ENCODE assay signal across 1 cellular context in the genomic region with DNA sequence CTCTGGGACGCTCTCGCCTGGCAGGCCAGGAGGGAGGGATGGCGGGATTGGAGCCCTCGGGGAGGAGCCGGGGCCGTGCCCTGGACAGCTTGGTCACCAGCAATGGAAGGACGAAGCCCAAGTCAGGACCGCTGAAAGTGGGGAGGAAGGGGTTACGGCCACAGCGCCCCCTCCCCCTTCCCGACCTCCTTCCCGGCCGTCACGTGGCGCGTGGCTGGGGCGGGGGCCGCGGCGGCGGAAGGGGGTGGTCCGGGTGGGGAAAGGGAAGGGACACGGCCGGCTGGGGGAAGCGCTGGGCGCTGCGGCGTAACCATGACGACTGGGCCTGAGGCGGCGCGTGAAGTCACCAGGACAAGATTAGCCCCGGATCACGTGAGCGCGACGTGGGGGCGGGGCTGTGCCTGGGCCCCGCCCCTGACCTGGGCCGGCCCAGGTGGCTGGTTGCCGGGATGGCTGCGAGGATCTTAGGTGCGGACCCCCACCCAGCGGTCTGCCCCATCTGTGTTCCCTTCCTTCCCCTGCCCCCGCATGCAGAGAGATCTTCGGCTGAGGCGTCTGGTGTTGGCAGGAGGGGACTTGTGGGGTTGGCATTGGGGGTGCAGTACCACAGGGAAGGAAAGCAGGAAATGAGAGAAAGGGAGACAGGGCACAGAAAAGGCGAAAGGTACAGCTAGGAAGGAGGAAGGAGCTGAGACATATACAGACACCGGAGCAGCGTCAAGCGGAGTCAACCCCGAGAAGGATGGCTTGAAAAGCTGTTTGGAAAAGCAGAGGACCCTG.
TF ChIP-seq lines count a peak whose summit lies in the region.

No MANE protein-coding gene starts in this region.

TF ChIP-seq in HepG2, 621 proteins besides CTCF, POLR2A, EP300 and RAD21 (continued from another document and continues in another):
- 0 out of 2 replicates have a peak, but pooled peaks have one; percentile 42 for TF ChIP-seq DZIP1 (CRISPR knock-in tag; IDR thresholded peaks at IDR 0.05)
- TF ChIP-seq SAP130 (CRISPR knock-in tag; IDR thresholded peaks at IDR 0.05; ENCODE audit: low read depth) = peak; percentile 82
- TF ChIP-seq RBFOX2 (IDR thresholded peaks at IDR 0.05; ENCODE audit: low read depth, low read length) = peak; percentile 57
- TF ChIP-seq, protein P1, sequence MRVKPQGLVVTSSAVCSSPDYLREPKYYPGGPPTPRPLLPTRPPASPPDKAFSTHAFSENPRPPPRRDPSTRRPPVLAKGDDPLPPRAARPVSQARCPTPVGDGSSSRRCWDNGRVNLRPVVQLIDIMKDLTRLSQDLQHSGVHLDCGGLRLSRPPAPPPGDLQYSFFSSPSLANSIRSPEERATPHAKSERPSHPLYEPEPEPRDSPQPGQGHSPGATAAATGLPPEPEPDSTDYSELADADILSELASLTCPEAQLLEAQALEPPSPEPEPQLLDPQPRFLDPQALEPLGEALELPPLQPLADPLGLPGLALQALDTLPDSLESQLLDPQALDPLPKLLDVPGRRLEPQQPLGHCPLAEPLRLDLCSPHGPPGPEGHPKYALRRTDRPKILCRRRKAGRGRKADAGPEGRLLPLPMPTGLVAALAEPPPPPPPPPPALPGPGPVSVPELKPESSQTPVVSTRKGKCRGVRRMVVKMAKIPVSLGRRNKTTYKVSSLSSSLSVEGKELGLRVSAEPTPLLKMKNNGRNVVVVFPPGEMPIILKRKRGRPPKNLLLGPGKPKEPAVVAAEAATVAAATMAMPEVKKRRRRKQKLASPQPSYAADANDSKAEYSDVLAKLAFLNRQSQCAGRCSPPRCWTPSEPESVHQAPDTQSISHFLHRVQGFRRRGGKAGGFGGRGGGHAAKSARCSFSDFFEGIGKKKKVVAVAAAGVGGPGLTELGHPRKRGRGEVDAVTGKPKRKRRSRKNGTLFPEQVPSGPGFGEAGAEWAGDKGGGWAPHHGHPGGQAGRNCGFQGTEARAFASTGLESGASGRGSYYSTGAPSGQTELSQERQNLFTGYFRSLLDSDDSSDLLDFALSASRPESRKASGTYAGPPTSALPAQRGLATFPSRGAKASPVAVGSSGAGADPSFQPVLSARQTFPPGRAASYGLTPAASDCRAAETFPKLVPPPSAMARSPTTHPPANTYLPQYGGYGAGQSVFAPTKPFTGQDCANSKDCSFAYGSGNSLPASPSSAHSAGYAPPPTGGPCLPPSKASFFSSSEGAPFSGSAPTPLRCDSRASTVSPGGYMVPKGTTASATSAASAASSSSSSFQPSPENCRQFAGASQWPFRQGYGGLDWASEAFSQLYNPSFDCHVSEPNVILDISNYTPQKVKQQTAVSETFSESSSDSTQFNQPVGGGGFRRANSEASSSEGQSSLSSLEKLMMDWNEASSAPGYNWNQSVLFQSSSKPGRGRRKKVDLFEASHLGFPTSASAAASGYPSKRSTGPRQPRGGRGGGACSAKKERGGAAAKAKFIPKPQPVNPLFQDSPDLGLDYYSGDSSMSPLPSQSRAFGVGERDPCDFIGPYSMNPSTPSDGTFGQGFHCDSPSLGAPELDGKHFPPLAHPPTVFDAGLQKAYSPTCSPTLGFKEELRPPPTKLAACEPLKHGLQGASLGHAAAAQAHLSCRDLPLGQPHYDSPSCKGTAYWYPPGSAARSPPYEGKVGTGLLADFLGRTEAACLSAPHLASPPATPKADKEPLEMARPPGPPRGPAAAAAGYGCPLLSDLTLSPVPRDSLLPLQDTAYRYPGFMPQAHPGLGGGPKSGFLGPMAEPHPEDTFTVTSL (CRISPR knock-in tag; IDR thresholded peaks at IDR 0.05; ENCODE audit: borderline replicate concordance) = no peak
- no peak for TF ChIP-seq THAP9 (CRISPR knock-in tag; IDR thresholded peaks at IDR 0.05; ENCODE audit: borderline replicate concordance)
- no peak for TF ChIP-seq ZMYM2 (CRISPR knock-in tag; IDR thresholded peaks at IDR 0.05)
- no peak for TF ChIP-seq HOXD1 (CRISPR knock-in tag; IDR thresholded peaks at IDR 0.05)
- no peak for TF ChIP-seq JARID2 (CRISPR knock-in tag; IDR thresholded peaks at IDR 0.05; ENCODE audit: insufficient replicate concordance)
- TF ChIP-seq PRPF4 (IDR thresholded peaks at IDR 0.05; ENCODE audit: low read depth, low read length, poor library complexity, severe bottlenecking) = no peak
- TF ChIP-seq GFI1 (CRISPR knock-in tag; IDR thresholded peaks at IDR 0.05; ENCODE audit: borderline replicate concordance) = no peak
- TF ChIP-seq ZNF619 (CRISPR knock-in tag; IDR thresholded peaks at IDR 0.05) = 0 out of 2 replicates have a peak, but pooled peaks have one; percentile 37
- peak; percentile 44; the same call in 1 of the 2 replicates for TF ChIP-seq MEIS2 (CRISPR knock-in tag; IDR thresholded peaks at IDR 0.05)
- TF ChIP-seq, protein P2, sequence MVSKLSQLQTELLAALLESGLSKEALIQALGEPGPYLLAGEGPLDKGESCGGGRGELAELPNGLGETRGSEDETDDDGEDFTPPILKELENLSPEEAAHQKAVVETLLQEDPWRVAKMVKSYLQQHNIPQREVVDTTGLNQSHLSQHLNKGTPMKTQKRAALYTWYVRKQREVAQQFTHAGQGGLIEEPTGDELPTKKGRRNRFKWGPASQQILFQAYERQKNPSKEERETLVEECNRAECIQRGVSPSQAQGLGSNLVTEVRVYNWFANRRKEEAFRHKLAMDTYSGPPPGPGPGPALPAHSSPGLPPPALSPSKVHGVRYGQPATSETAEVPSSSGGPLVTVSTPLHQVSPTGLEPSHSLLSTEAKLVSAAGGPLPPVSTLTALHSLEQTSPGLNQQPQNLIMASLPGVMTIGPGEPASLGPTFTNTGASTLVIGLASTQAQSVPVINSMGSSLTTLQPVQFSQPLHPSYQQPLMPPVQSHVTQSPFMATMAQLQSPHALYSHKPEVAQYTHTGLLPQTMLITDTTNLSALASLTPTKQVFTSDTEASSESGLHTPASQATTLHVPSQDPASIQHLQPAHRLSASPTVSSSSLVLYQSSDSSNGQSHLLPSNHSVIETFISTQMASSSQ (IDR thresholded peaks at IDR 0.05; ENCODE audit: low read depth) = no peak
- TF ChIP-seq, protein P2 (CRISPR knock-in tag; IDR thresholded peaks at IDR 0.05; ENCODE audit: borderline replicate concordance) = peak; percentile 49; the same call in 1 of the 2 replicates
- TF ChIP-seq TBX2 (CRISPR knock-in tag; IDR thresholded peaks at IDR 0.05; ENCODE audit: borderline replicate concordance) = peak; percentile 19; the same call in 1 of the 2 replicates
- 0 out of 2 replicates have a peak, but pooled peaks have one; percentile 17 for TF ChIP-seq ZNF556 (CRISPR knock-in tag; IDR thresholded peaks at IDR 0.05; ENCODE audit: borderline replicate concordance)
- TF ChIP-seq, protein P3, sequence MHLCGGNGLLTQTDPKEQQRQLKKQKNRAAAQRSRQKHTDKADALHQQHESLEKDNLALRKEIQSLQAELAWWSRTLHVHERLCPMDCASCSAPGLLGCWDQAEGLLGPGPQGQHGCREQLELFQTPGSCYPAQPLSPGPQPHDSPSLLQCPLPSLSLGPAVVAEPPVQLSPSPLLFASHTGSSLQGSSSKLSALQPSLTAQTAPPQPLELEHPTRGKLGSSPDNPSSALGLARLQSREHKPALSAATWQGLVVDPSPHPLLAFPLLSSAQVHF (CRISPR knock-in tag; IDR thresholded peaks at IDR 0.05) = no peak
- 0 out of 2 replicates have a peak, but pooled peaks have one; percentile 8 for TF ChIP-seq ZFP1 (CRISPR knock-in tag; IDR thresholded peaks at IDR 0.05)
- no peak; the same call in 1 of the 2 replicates for TF ChIP-seq ZNF740 (CRISPR knock-in tag; IDR thresholded peaks at IDR 0.05)
- TF ChIP-seq, protein P4, sequence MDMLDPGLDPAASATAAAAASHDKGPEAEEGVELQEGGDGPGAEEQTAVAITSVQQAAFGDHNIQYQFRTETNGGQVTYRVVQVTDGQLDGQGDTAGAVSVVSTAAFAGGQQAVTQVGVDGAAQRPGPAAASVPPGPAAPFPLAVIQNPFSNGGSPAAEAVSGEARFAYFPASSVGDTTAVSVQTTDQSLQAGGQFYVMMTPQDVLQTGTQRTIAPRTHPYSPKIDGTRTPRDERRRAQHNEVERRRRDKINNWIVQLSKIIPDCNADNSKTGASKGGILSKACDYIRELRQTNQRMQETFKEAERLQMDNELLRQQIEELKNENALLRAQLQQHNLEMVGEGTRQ (IDR thresholded peaks at IDR 0.05; ENCODE audit: low read depth, low read length) = peak; percentile 91
- TF ChIP-seq, protein P4 (CRISPR knock-in tag; IDR thresholded peaks at IDR 0.05; ENCODE audit: borderline replicate concordance) = peak; percentile 94
- TF ChIP-seq SIN3A (IDR thresholded peaks at IDR 0.05; ENCODE audit: borderline replicate concordance, low read depth, low read length) = peak; percentile 80; the same call in 1 of the 2 replicates
- TF ChIP-seq, protein P5, sequence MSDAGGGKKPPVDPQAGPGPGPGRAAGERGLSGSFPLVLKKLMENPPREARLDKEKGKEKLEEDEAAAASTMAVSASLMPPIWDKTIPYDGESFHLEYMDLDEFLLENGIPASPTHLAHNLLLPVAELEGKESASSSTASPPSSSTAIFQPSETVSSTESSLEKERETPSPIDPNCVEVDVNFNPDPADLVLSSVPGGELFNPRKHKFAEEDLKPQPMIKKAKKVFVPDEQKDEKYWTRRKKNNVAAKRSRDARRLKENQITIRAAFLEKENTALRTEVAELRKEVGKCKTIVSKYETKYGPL (CRISPR knock-in tag; IDR thresholded peaks at IDR 0.05) = no peak
- peak; percentile 28 for TF ChIP-seq YY1 (IDR thresholded peaks at IDR 0.05; ENCODE audit: insufficient read depth, insufficient replicate concordance, low read depth, low read length)
- TF ChIP-seq KDM5A (IDR thresholded peaks at IDR 0.05; ENCODE audit: borderline replicate concordance, low read length) = 0 out of 2 replicates have a peak, but pooled peaks have one; percentile 25
- TF ChIP-seq NONO (IDR thresholded peaks at IDR 0.05) = no peak
- TF ChIP-seq NONO (CRISPR knock-in tag; conservative IDR thresholded peaks at IDR 0.05) = peak; percentile 67; the same call in 1 of the 2 replicates
- TF ChIP-seq KLF16 (CRISPR knock-in tag; IDR thresholded peaks at IDR 0.05) = no peak
- peak; percentile 65 for TF ChIP-seq ZNF18 (CRISPR knock-in tag; IDR thresholded peaks at IDR 0.05; ENCODE audit: insufficient replicate concordance)
